5 cellular contexts compared by ENCODE assay signal in genomic region chr2:242113493-242113892, GRCh38.
DNase-seq lines count a peak whose midpoint lies in the region; ATAC-seq, FAIRE-seq and TF ChIP-seq lines count a peak whose summit lies in the region.
"Not testable (repeated sequence)": the region's sequence is repeated elsewhere in the genome, so short reads cannot be mapped to it uniquely, and the experiment has no call there.

No MANE protein-coding gene starts in this region.

- 47% methylated on average over 3 of the region's 3 CpGs for WGBS in right lobe of liver (ENCODE audit: insufficient coverage, low coverage, low lambda C conversion rate, missing lambda C conversion rate)
- 45 to 71% (median 48%) methylated on average over 2 to 3 of the region's 3 CpGs for WGBS in small intestine, 3 donors

- FAIRE-seq in small intestine (lab: Jason Lieb, UNC): peak; percentile 61

- not testable (repeated sequence) for H3K4me3 ChIP-seq in right lobe of liver; small intestine (ENCODE audit: low read depth in 1 of 2, low read length in 2 of 2)

- TF ChIP-seq POLR2A in right lobe of liver (IDR thresholded peaks at IDR 0.05): not testable (repeated sequence)

- not testable (repeated sequence) for H3K9me3 ChIP-seq in right lobe of liver; small intestine (ENCODE audit: control insufficient read depth, low read depth)

- ATAC-seq in right lobe of liver: peak; percentile 21 to 36 (median 30)

- not testable (repeated sequence) for H3K36me3 ChIP-seq in right lobe of liver; small intestine (ENCODE audit: control insufficient read depth in 2 of 2, insufficient read depth in 2 of 2, low read length in 2 of 2)

- DNase-seq in dermis blood vessel endothelial cell: peak; percentile 44
- not testable (repeated sequence) for DNase-seq in right lobe of liver, small intestine

- H3K27me3 ChIP-seq in right lobe of liver; small intestine (ENCODE audit: control insufficient read depth in 2 of 2, insufficient read depth in 2 of 2, low read length in 2 of 2): not testable (repeated sequence)

- intact Hi-C loops in right lobe of liver (cut with DNase I): not testable (repeated sequence)

- H3K4me1 ChIP-seq in right lobe of liver; small intestine (ENCODE audit: control insufficient read depth in 2 of 2, insufficient read depth in 1 of 2, low read depth in 1 of 2, low read length in 1 of 2): not testable (repeated sequence)

- peak overlapping the region; percentile 70; the same call in 1 of the 2 replicates for H3K27ac ChIP-seq in C4-2B
- H3K27ac ChIP-seq in VCaP: peak overlapping the region; percentile 71
- H3K27ac ChIP-seq in right lobe of liver; small intestine (ENCODE audit: low read depth in 1 of 2, low read length in 1 of 2): not testable (repeated sequence)

- not testable (repeated sequence) for TF ChIP-seq CTCF in C4-2B (conservative IDR thresholded peaks at IDR 0.05); VCaP (conservative IDR thresholded peaks at IDR 0.05); right lobe of liver (IDR thresholded peaks at IDR 0.05)
